Comparison of ENCODE assay signal across 22 cellular contexts in genomic region chr5:117877731-117878130, GRCh38.
"Had no signal": no experiment of that assay in that cellular context is flagged by ENCODE, and none has a peak within 500 bp of the region (broad histone marks: within the 10 kb centered on the region; RNA-seq: fewer than 3 reads in every experiment).

No MANE protein-coding gene starts in this region.

- H3K4me3 ChIP-seq: colonic mucosa, esophagus squamous epithelium, gastrocnemius medialis, heart right ventricle, left ventricle myocardium inferior, lower lobe of right lung, mucosa of descending colon had no signal

- DNase-seq: colonic mucosa; cortex of kidney; effector CD8-positive, alpha-beta T cell; effector memory CD8-positive, alpha-beta T cell; endodermal cell; erythroblast; esophagus squamous epithelium; foreskin fibroblast; foreskin melanocyte; gastrocnemius medialis; glutamatergic neuron; head of caudate nucleus; heart right ventricle; hippocampal formation; left colon; left ventricle myocardium inferior; lower lobe of right lung; mesenchymal stem cell; mucosa of descending colon; naive B cell had no signal

- H3K36me3 ChIP-seq: colonic mucosa, esophagus squamous epithelium, gastrocnemius medialis, heart right ventricle, left ventricle myocardium inferior, lower lobe of right lung had no signal

- H3K27me3 ChIP-seq: colonic mucosa, esophagus squamous epithelium, gastrocnemius medialis, heart right ventricle had no signal

- H3K9me3 ChIP-seq: colonic mucosa, esophagus squamous epithelium, gastrocnemius medialis, lower lobe of right lung had no signal

- ATAC-seq: effector memory CD8-positive, alpha-beta T cell; esophagus mucosa; gastrocnemius medialis; heart right ventricle; left colon; left lobe of liver; lower lobe of right lung; mucosa of descending colon had no signal

- H3K4me1 ChIP-seq: colonic mucosa, esophagus squamous epithelium, gastrocnemius medialis, heart right ventricle, left ventricle myocardium inferior, lower lobe of right lung had no signal
